8 cellular contexts compared by ENCODE assay signal in genomic region chr14:68976160-68977067, GRCh38. TPM values are rescaled to one million over a fixed set of nuclear protein-coding genes. Genes with fewer than 3 reads are reported as not detected.
A peak's percentile ranks its signal among the peaks of the same experiment; 100 is the strongest.
DNase-seq lines count a peak whose midpoint lies in the region; TF ChIP-seq lines count a peak whose summit lies in the region.

No MANE protein-coding gene starts in this region.

- H3K4me3 ChIP-seq in ACC112 (ENCODE audit: low read depth, low read length) (peak overlapping the region; percentile 99), NB4 (ENCODE audit: low read depth, low read length) (peak overlapping the region; percentile 63), muscle layer of colon (ENCODE audit: low read depth in 1 of 2, low read length in 2 of 2) (peak overlapping the region; percentile 2 to 85)
- peak overlapping the region; percentile 82 for H3K4me3 ChIP-seq in effector memory CD4-positive, alpha-beta T cell (ENCODE audit: insufficient read depth, low read depth, low read length, poor library complexity, severe bottlenecking)

- no peak for TF ChIP-seq CTCF in NB4 (IDR thresholded peaks at IDR 0.05; ENCODE audit: low read depth, low read length)

- no peaks in the 10 kb centered on the region for H3K9me3 ChIP-seq in effector memory CD4-positive, alpha-beta T cell (ENCODE audit: control insufficient read depth, low read length)
- H3K9me3 ChIP-seq in muscle layer of colon (ENCODE audit: low read length), result no peaks in the 10 kb centered on the region

- H3K27me3 ChIP-seq in ACC112 (ENCODE audit: insufficient read depth, low read length) (no peaks in the 10 kb centered on the region), muscle layer of colon (ENCODE audit: control insufficient read depth in 1 of 2, insufficient read depth in 2 of 2, low read length in 2 of 2) (no peaks in the 10 kb centered on the region)
- H3K27me3 ChIP-seq in effector memory CD4-positive, alpha-beta T cell (replicated peaks; ENCODE audit: control insufficient read depth, insufficient read depth, low read length, poor library complexity, severe bottlenecking), result no peaks in the 10 kb centered on the region

- peaks cover 77% of the 10 kb centered on the region for H3K79me2 ChIP-seq in ACC112 (ENCODE audit: control insufficient read depth, insufficient read depth, low read length, unreplicated experiment)

- H3K36me3 ChIP-seq in ACC112 (ENCODE audit: insufficient read depth, low read length) (peaks cover 20% of the 10 kb centered on the region; the same call in 1 of the 2 replicates), muscle layer of colon (ENCODE audit: insufficient read depth, low read length) (peaks cover 33% of the 10 kb centered on the region)
- peaks cover 6% of the 10 kb centered on the region for H3K36me3 ChIP-seq in effector memory CD4-positive, alpha-beta T cell (ENCODE audit: control insufficient read depth, insufficient read depth, low read length)

- DNase-seq in NB4 (ENCODE audit: low read depth) (peak; percentile 26), NAMALWA (ENCODE audit: low spot score) (no peak), H4 (ENCODE audit: low spot score) (no peak), OCI-M2 (lab: John Stamatoyannopoulos, UW; ENCODE audit: unreplicated experiment) (no peak), NK-92 (lab: John Stamatoyannopoulos, UW; ENCODE audit: unreplicated experiment) (no peak)
- DNase-seq in effector memory CD4-positive, alpha-beta T cell, result no peak

- H3K27ac ChIP-seq in ACC112 (ENCODE audit: low read depth, low read length) (peak overlapping the region; percentile 80), muscle layer of colon (ENCODE audit: low read depth, low read length) (peak overlapping the region; percentile 94)
- H3K27ac ChIP-seq in effector memory CD4-positive, alpha-beta T cell (ENCODE audit: insufficient read depth, low read length, poor library complexity, severe bottlenecking), result peak overlapping the region; percentile 53

- TF ChIP-seq POLR2A in NB4 (IDR thresholded peaks at IDR 0.05; ENCODE audit: extremely low read depth, insufficient read length), result no peak

- peaks cover 36% of the 10 kb centered on the region for H3K4me1 ChIP-seq in ACC112 (ENCODE audit: control insufficient read depth, insufficient read depth, low read length, unreplicated experiment)
- peaks cover 17% of the 10 kb centered on the region for H3K4me1 ChIP-seq in effector memory CD4-positive, alpha-beta T cell (ENCODE audit: control insufficient read depth, insufficient read depth, low read length, poor library complexity, severe bottlenecking)
- H3K4me1 ChIP-seq in muscle layer of colon (ENCODE audit: insufficient read depth, low read length), result peaks cover 65% of the 10 kb centered on the region

- H3K9ac ChIP-seq in muscle layer of colon (ENCODE audit: low read length), result peak overlapping the region; percentile 91

- H2AFZ ChIP-seq in ACC112 (ENCODE audit: low read length, unreplicated experiment), result no peak overlapping the region

RNA-seq across cellular contexts. Expression of gene ACTN1, which starts 2.7 kb away (rescaled TPM):
- total RNA-seq in H4 (2014; rRNA removed; shearing (Covaris generic)), result 102 and 127 TPM in 2 replicates

Comparison
In these comparisons a context has a peak if more than half of its experiments do, and no peak if none do; other contexts are left out.
1. H3K4me3 ChIP-seq: peak in every context shown above with its lines; median percentile 99 in ACC112; 82 in effector memory CD4-positive, alpha-beta T cell; 63 in NB4; 44 in muscle layer of colon.